1 cellular context compared by ENCODE assay signal in the genomic region with DNA sequence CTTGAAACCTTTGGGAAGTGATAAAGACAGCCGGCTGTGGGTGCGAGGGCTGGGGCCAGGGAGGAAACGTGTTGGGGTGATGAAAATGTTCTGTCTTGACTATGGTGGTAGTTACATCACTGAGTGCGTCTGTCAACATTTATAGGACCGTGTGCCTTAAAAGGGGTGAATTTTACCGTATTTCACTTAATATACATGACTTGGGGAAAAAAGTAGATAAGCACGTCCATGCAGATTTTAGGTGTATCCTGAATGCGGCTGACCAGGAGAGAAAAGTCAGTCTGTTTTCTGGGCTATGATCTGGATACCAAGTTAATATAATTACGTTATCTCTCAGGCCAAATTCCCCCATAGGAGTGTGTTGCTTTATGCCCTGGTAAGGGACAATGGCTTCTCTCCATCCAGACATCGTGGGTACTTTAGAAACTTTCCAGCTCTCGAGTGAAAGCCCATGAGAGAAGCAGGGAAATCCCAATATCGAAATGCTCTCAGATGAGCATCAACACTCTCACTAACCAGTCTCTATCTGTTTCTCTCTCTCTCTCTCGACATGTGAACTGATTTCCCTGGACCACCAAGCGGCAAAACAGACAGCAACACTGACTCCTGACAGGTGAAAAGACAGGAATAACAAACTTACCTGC.
TF ChIP-seq lines count a peak whose summit lies in the region.

No MANE protein-coding gene starts in this region.

TF ChIP-seq in GM23338, 12 proteins besides CTCF, POLR2A, EP300 and RAD21:
- TF ChIP-seq, protein P1, sequence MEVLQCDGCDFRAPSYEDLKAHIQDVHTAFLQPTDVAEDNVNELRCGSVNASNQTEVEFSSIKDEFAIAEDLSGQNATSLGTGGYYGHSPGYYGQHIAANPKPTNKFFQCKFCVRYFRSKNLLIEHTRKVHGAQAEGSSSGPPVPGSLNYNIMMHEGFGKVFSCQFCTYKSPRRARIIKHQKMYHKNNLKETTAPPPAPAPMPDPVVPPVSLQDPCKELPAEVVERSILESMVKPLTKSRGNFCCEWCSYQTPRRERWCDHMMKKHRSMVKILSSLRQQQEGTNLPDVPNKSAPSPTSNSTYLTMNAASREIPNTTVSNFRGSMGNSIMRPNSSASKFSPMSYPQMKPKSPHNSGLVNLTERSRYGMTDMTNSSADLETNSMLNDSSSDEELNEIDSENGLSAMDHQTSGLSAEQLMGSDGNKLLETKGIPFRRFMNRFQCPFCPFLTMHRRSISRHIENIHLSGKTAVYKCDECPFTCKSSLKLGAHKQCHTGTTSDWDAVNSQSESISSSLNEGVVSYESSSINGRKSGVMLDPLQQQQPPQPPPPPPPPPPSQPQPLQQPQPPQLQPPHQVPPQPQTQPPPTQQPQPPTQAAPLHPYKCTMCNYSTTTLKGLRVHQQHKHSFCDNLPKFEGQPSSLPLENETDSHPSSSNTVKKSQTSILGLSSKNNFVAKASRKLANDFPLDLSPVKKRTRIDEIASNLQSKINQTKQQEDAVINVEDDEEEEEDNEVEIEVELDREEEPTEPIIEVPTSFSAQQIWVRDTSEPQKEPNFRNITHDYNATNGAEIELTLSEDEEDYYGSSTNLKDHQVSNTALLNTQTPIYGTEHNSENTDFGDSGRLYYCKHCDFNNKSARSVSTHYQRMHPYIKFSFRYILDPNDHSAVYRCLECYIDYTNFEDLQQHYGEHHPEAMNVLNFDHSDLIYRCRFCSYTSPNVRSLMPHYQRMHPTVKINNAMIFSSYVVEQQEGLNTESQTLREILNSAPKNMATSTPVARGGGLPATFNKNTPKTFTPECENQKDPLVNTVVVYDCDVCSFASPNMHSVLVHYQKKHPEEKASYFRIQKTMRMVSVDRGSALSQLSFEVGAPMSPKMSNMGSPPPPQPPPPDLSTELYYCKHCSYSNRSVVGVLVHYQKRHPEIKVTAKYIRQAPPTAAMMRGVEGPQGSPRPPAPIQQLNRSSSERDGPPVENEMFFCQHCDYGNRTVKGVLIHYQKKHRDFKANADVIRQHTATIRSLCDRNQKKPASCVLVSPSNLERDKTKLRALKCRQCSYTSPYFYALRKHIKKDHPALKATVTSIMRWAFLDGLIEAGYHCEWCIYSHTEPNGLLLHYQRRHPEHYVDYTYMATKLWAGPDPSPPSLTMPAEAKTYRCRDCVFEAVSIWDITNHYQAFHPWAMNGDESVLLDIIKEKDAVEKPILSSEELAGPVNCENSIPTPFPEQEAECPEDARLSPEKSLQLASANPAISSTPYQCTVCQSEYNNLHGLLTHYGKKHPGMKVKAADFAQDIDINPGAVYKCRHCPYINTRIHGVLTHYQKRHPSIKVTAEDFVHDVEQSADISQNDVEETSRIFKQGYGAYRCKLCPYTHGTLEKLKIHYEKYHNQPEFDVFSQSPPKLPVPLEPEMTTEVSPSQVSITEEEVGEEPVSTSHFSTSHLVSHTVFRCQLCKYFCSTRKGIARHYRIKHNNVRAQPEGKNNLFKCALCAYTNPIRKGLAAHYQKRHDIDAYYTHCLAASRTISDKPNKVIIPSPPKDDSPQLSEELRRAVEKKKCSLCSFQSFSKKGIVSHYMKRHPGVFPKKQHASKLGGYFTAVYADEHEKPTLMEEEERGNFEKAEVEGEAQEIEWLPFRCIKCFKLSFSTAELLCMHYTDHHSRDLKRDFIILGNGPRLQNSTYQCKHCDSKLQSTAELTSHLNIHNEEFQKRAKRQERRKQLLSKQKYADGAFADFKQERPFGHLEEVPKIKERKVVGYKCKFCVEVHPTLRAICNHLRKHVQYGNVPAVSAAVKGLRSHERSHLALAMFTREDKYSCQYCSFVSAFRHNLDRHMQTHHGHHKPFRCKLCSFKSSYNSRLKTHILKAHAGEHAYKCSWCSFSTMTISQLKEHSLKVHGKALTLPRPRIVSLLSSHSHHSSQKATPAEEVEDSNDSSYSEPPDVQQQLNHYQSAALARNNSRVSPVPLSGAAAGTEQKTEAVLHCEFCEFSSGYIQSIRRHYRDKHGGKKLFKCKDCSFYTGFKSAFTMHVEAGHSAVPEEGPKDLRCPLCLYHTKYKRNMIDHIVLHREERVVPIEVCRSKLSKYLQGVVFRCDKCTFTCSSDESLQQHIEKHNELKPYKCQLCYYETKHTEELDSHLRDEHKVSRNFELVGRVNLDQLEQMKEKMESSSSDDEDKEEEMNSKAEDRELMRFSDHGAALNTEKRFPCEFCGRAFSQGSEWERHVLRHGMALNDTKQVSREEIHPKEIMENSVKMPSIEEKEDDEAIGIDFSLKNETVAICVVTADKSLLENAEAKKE (CRISPR knock-in tag; IDR thresholded peaks at IDR 0.05), result no peak
- no peak for TF ChIP-seq NANOG (IDR thresholded peaks at IDR 0.05; ENCODE audit: borderline replicate concordance)
- TF ChIP-seq JUNB (IDR thresholded peaks at IDR 0.05; ENCODE audit: unreplicated experiment), result no peak
